In the genomic region with DNA sequence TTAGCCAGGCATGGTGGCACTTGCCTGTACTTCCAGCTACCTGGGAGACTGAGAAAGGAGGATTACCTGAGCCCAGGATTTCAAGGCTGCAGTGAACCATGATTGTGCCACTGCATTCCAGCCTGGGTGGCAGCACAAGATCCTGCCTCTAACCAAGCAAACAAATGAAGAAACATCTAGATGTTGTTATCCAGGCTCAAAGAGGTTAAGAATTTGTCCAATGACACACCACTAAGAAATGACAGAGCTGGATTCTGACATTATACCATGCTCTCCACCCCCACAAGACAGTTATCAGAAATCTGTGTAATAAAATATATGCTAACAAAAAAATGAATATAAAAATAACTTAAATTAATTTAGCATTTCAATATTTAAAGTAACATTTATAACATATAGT, we compare ENCODE assay signal across 14 cellular contexts.
DNase-seq lines count a peak whose midpoint lies in the region; ATAC-seq and FAIRE-seq lines count a peak whose summit lies in the region.
"Had no signal": no experiment of that assay in that cellular context is flagged by ENCODE, and none has a peak within 500 bp of the region (broad histone marks: within the 10 kb centered on the region; RNA-seq: fewer than 3 reads in every experiment).

No MANE protein-coding gene starts in this region.

- FAIRE-seq in HTR-8/SVneo (lab: Jason Lieb, UNC): peak; percentile 9
- FAIRE-seq: K562 had no signal

- H3K9me3 Mint-ChIP-seq in stimulated activated naive CD8-positive, alpha-beta T cell treated with anti-CD3 and anti-CD28 coated beads, Interleukin-15, amount 100 ng/mL, for 72 hours: peaks cover 6 to 20% of the 10 kb centered on the region in 2 donors

- no peaks in the 10 kb centered on the region for H3K4me1 Mint-ChIP-seq in stimulated activated naive CD8-positive, alpha-beta T cell treated with anti-CD3 and anti-CD28 coated beads, Interleukin-15, amount 100 ng/mL, for 72 hours
- H3K4me1 Mint-ChIP-seq: B cell had no signal

- H3K27ac Mint-ChIP-seq in stimulated activated naive CD8-positive, alpha-beta T cell treated with anti-CD3 and anti-CD28 coated beads, Interleukin-15, amount 100 ng/mL, for 72 hours: no peak overlapping the region
- H3K27ac Mint-ChIP-seq: B cell; CD4-positive, alpha-beta T cell had no signal

- ATAC-seq in stimulated activated naive CD8-positive, alpha-beta T cell treated with anti-CD3 and anti-CD28 coated beads, Interleukin-15, amount 100 ng/mL, for 72 hours: no peak
- ATAC-seq: K562 had no signal

- H3K27me3 Mint-ChIP-seq in stimulated activated naive CD8-positive, alpha-beta T cell treated with anti-CD3 and anti-CD28 coated beads, Interleukin-15, amount 100 ng/mL, for 72 hours: no peaks in the 10 kb centered on the region
- H3K27me3 Mint-ChIP-seq: B cell; CD4-positive, alpha-beta T cell had no signal

- peak; percentile 66 for DNase-seq in EL
- DNase-seq in HTR-8/SVneo (ENCODE audit: insufficient read length, low spot score): peak; percentile 8
- peak; percentile 16 for DNase-seq in amniotic epithelial cell (ENCODE audit: low read depth)
- DNase-seq in kidney glomerular epithelial cell (lab: John Stamatoyannopoulos, UW): peak; percentile 63
- DNase-seq in DMS153 (lab: John Stamatoyannopoulos, UW): no peak
- no peak for DNase-seq in stimulated activated naive CD8-positive, alpha-beta T cell treated with anti-CD3 and anti-CD28 coated beads, Interleukin-15, amount 100 ng/mL, for 72 hours
- DNase-seq in activated CD4-positive, CD25-positive, alpha-beta regulatory T cell (lab: John Stamatoyannopoulos, UW): no peak
- DNase-seq in NCI-H187 (lab: John Stamatoyannopoulos, UW): no peak
- DNase-seq: CD4-positive, alpha-beta T cell; NCI-H1092; NCI-H187 treated with DMSO at 0.1 percent for 48 hours; NCI-H82 had no signal

- no peak overlapping the region for H3K4me3 Mint-ChIP-seq in stimulated activated naive CD8-positive, alpha-beta T cell treated with anti-CD3 and anti-CD28 coated beads, Interleukin-15, amount 100 ng/mL, for 72 hours
- H3K4me3 Mint-ChIP-seq: B cell; CD4-positive, alpha-beta T cell had no signal

Comparison
In these comparisons a context has a peak if more than half of its experiments do, and no peak if none do; other contexts are left out.
1. DNase-seq: peak in EL (single experiment), HTR-8/SVneo (single experiment), amniotic epithelial cell (single experiment) and kidney glomerular epithelial cell (single experiment); none in DMS153 (single experiment), stimulated activated naive CD8-positive, alpha-beta T cell treated with anti-CD3 and anti-CD28 coated beads, Interleukin-15, amount 100 ng/mL, for 72 hours (0 of 2), activated CD4-positive, CD25-positive, alpha-beta regulatory T cell (0 of 4) and NCI-H187 (0 of 2).